28 cellular contexts compared by ENCODE assay signal in genomic region chr2:217832115-217832514, GRCh38.
A peak's percentile ranks its signal among the peaks of the same experiment; 100 is the strongest.
DNase-seq lines count a peak whose midpoint lies in the region; ATAC-seq and TF ChIP-seq lines count a peak whose summit lies in the region.
"Had no signal": no experiment of that assay in that cellular context is flagged by ENCODE, and none has a peak within 500 bp of the region (broad histone marks: within the 10 kb centered on the region; RNA-seq: fewer than 3 reads in every experiment).

No MANE protein-coding gene starts in this region.

- TF ChIP-seq POLR2A in IMR-90 (IDR thresholded peaks at IDR 0.05; ENCODE audit: low read depth, low read length) (no peak), gastroesophageal sphincter (IDR thresholded peaks at IDR 0.05) (no peak), spleen (IDR thresholded peaks at IDR 0.05) (no peak)

- no peak overlapping the region for H3K4me3 Mint-ChIP-seq in CD4-positive, alpha-beta T cell
- H3K4me3 Mint-ChIP-seq: activated CD8-positive, alpha-beta T cell treated with anti-CD3 and anti-CD28 coated beads, Interleukin-2, amount 10 ng/mL, durations not matched to agents 7 days and 5 days; activated naive CD4-positive, alpha-beta T cell treated with anti-CD3 and anti-CD28 coated beads, Interleukin-2, amount 50 U/mL, for 24 hours; CD4-positive, CD25-positive, alpha-beta regulatory T cell; natural killer cell treated with Interleukin-12 subunit alpha and Interleukin-12 subunit beta and Interleukin-15 and Interleukin-18, amount 100 ng/mL, for 72 hours had no signal

- H3K9me3 ChIP-seq in IMR-90 (ENCODE audit: control insufficient read depth, insufficient read depth, low read length) (no peaks in the 10 kb centered on the region), gastroesophageal sphincter (no peaks in the 10 kb centered on the region), spleen (no peaks in the 10 kb centered on the region)
- no peaks in the 10 kb centered on the region for H3K9me3 ChIP-seq in CD4-positive, alpha-beta T cell (ENCODE audit: control insufficient read depth, low read length)
- H3K9me3 ChIP-seq: MG63, ovary, SJCRH30 had no signal

- no peak for TF ChIP-seq RAD21 in IMR-90 (IDR thresholded peaks at IDR 0.05; ENCODE audit: low read length)

- H3K27me3 ChIP-seq in IMR-90 (ENCODE audit: control insufficient read depth, insufficient read depth, low read length) = no peaks in the 10 kb centered on the region
- no peaks in the 10 kb centered on the region for H3K27me3 ChIP-seq in gastroesophageal sphincter
- H3K27me3 ChIP-seq in spleen (replicated peaks in 1 of 7) = no peaks in the 10 kb centered on the region
- H3K27me3 ChIP-seq in CD4-positive, alpha-beta T cell (ENCODE audit: control insufficient read depth, insufficient read depth, low read length) = no peaks in the 10 kb centered on the region
- H3K27me3 ChIP-seq: MG63, ovary, SJCRH30 had no signal

- H3K4me3 ChIP-seq in IMR-90 (ENCODE audit: insufficient read depth, low read depth, low read length) (no peak overlapping the region), gastroesophageal sphincter (no peak overlapping the region), spleen (no peak overlapping the region)
- H3K4me3 ChIP-seq: K562, MG63, ovary, SJCRH30 had no signal

- H3K9ac ChIP-seq in IMR-90 (ENCODE audit: low read depth, low read length) = no peak overlapping the region

- CTCF ChIA-PET in IMR-90 (lab: Yijun Ruan, JAX) = no interaction called here
- CTCF ChIA-PET in CD4-positive, alpha-beta T cell (lab: Charles Lee) = no interaction called here

- H3K4ac ChIP-seq in IMR-90 (ENCODE audit: low read depth, low read length) = no peak overlapping the region

- H3K36me3 Mint-ChIP-seq in CD4-positive, alpha-beta T cell (ENCODE audit: low read depth) = no peaks in the 10 kb centered on the region
- H3K36me3 Mint-ChIP-seq: activated naive CD4-positive, alpha-beta T cell treated with anti-CD3 and anti-CD28 coated beads, Interleukin-2, amount 50 U/mL, for 24 hours; CD4-positive, CD25-positive, alpha-beta regulatory T cell; natural killer cell treated with Interleukin-12 subunit alpha and Interleukin-12 subunit beta and Interleukin-15 and Interleukin-18, amount 100 ng/mL, for 72 hours had no signal

- no peak overlapping the region for H3K56ac ChIP-seq in IMR-90 (ENCODE audit: extremely low read depth, insufficient read depth, low read length)

- no peak overlapping the region for H2AK5ac ChIP-seq in IMR-90 (ENCODE audit: low read depth, low read length)

- H2AK9ac ChIP-seq in IMR-90 (replicated peaks; ENCODE audit: low read depth, low read length, poor library complexity) = peak overlapping the region; percentile 29

- H4K20me1 ChIP-seq in IMR-90 (ENCODE audit: insufficient read depth, low read length) = peaks cover 15% of the 10 kb centered on the region

- TF ChIP-seq CTCF in IMR-90 (conservative IDR thresholded peaks at IDR 0.05; ENCODE audit: low read depth, low read length) (no peak), gastroesophageal sphincter (IDR thresholded peaks at IDR 0.05) (no peak), spleen (IDR thresholded peaks at IDR 0.05 in 8 of 11, conservative IDR thresholded peaks at IDR 0.05 in 3 of 11) (no peak)
- no peak for TF ChIP-seq CTCF in CD4-positive, alpha-beta T cell (IDR thresholded peaks at IDR 0.05)

- TF ChIP-seq EP300 in gastroesophageal sphincter (IDR thresholded peaks at IDR 0.05) = no peak

- BruUV-seq in IMR-90 (replicated peaks; lab: Mats Ljungman, UMichigan) = no TSS peak

- no peak overlapping the region for H3K14ac ChIP-seq in IMR-90 (replicated peaks; ENCODE audit: low read depth, low read length)

- intact Hi-C loops in IMR-90 (cut with micrococcal nuclease) = no loop called here
- intact Hi-C loops in spleen (cut with DNase I; ENCODE audit: low total_unique reads) = no loop called here
- intact Hi-C loops in CD4-positive, alpha-beta T cell (cut with DNase I, micrococcal nuclease) = no loop called here

- H4K5ac ChIP-seq in IMR-90 (ENCODE audit: low read depth, low read length) = no peak overlapping the region

- H2BK120ac ChIP-seq in IMR-90 (ENCODE audit: low read depth, low read length) = no peak overlapping the region

- H4K91ac ChIP-seq in IMR-90 (ENCODE audit: insufficient read depth, low read depth, low read length) = no peak overlapping the region

- no peak overlapping the region for H4K8ac ChIP-seq in IMR-90 (ENCODE audit: low read depth in 2 of 2, low read length in 2 of 2)

- no peak overlapping the region for H2BK15ac ChIP-seq in IMR-90 (ENCODE audit: low read depth, low read length)

- no peak overlapping the region for H2AFZ ChIP-seq in IMR-90 (replicated peaks; ENCODE audit: low read length, poor library complexity)

- peaks cover 65% of the 10 kb centered on the region for H3K36me3 ChIP-seq in IMR-90 (ENCODE audit: control insufficient read depth, insufficient read depth, low read length)
- peaks cover 0 to 90% of the 10 kb centered on the region in 2 donors for H3K36me3 ChIP-seq in gastroesophageal sphincter
- peaks cover 0 to 86% (median 31%) of the 10 kb centered on the region in 6 donors for H3K36me3 ChIP-seq in spleen
- H3K36me3 ChIP-seq: ovary, SJCRH30, WERI-Rb-1 had no signal

- H3K9me3 Mint-ChIP-seq in CD4-positive, alpha-beta T cell = no peaks in the 10 kb centered on the region
- H3K9me3 Mint-ChIP-seq: activated naive CD4-positive, alpha-beta T cell treated with anti-CD3 and anti-CD28 coated beads, Interleukin-2, amount 50 U/mL, for 24 hours; activated T-helper 2 cell treated with anti-CD3 and anti-CD28 coated beads, Interferon-gamma antibody, Interleukin-2, Interleukin-4, amounts not matched to agents 10 μg/mL and 5 μg/mL and 100 μg/mL, durations not matched to agents 14 hours and 24 hours and 36 hours; natural killer cell treated with Interleukin-12 subunit alpha and Interleukin-12 subunit beta and Interleukin-15 and Interleukin-18, amount 100 ng/mL, for 72 hours had no signal

- H3K4me1 ChIP-seq in IMR-90 (ENCODE audit: control insufficient read depth, insufficient read depth, low read length) (peaks cover 10% of the 10 kb centered on the region), gastroesophageal sphincter (peaks cover 12 to 100% (median 50%) of the 10 kb centered on the region in 3 donors), spleen (peaks cover 13 to 98% (median 43%) of the 10 kb centered on the region in 6 donors)

- POLR2A ChIA-PET in IMR-90 (lab: Charles Lee; ENCODE audit: unreplicated experiment) = no interaction called here
- POLR2A ChIA-PET in CD4-positive, alpha-beta T cell (lab: Charles Lee) = no interaction called here

- peaks cover 14 to 44% of the 10 kb centered on the region in 2 experiments for H3K79me1 ChIP-seq in IMR-90 (ENCODE audit: low read depth in 1 of 2, low read length in 2 of 2)

- H3K4me2 ChIP-seq in IMR-90 (ENCODE audit: low read depth, low read length) = no peak overlapping the region

- H3K27ac ChIP-seq in IMR-90 (ENCODE audit: insufficient read depth, low read length) (no peak overlapping the region), gastroesophageal sphincter (peak overlapping the region; percentile 19 to 93 (median 90)), spleen (peak overlapping the region in 5 of 8 donors; percentile 16 to 72 (median 53))
- H3K27ac ChIP-seq in CD4-positive, alpha-beta T cell (ENCODE audit: low read depth, low read length) = no peak overlapping the region
- H3K27ac ChIP-seq: ovary, SJCRH30, WERI-Rb-1 had no signal

- dilution Hi-C loops in IMR-90 (cut with HindIII; ENCODE audit: low sequenced_read_pairs, unreplicated experiment) = no loop called here

- peaks cover 15% of the 10 kb centered on the region; the same call in 1 of the 2 replicates for H3K9me1 ChIP-seq in IMR-90 (ENCODE audit: insufficient read depth, low read length)

- 45% methylated on average over 2 of the region's 5 CpGs; no CpG with 5 or more reads in 1 of the 2 experiments for WGBS in IMR-90 (ENCODE audit: extremely low coverage in 2 of 2, insufficient read length in 1 of 2), 2 experiments
- 43% methylated on average over 1 to 2 of the region's 5 CpGs for WGBS in gastroesophageal sphincter (ENCODE audit: low coverage in 1 of 2), 2 donors
- WGBS in spleen, 5 donors = 34 to 78% (median 67%) methylated on average over 5 of the region's 5 CpGs

- DNase-seq in IMR-90 = no peak
- DNase-seq in myocyte (ENCODE audit: low read depth) = peak; percentile 50
- DNase-seq in spleen = no peak
- DNase-seq in NCI-H1092 (lab: John Stamatoyannopoulos, UW) = no peak
- DNase-seq in CD4-positive, alpha-beta T cell = no peak
- DNase-seq in Kasumi-1 (lab: John Stamatoyannopoulos, UW) = no peak
- DNase-seq: activated CD4-positive, alpha-beta T cell treated with anti-CD3 and anti-CD28 coated beads for 4 hours; activated CD8-positive, alpha-beta T cell treated with anti-CD3 and anti-CD28 coated beads, Interleukin-2, amount 10 ng/mL, durations not matched to agents 7 days and 5 days; AML-193; CD4-positive, CD25-positive, alpha-beta regulatory T cell; effector CD8-positive, alpha-beta T cell; glutamatergic neuron; MG63; NCI-H1105 treated with DMSO at 0.1 percent for 48 hours; NCI-H1930; NCI-H2171 treated with DMSO at 0.1 percent for 48 hours; NCI-H510A treated with DMSO at 0.1 percent for 48 hours; ovary; retina; stimulated activated CD8-positive, alpha-beta memory T cell treated with anti-CD3 and anti-CD28 coated beads, Interleukin-4, amount 100 ng/mL, for 48 hours; SW 1271; WERI-Rb-1 had no signal

- H3K18ac ChIP-seq in IMR-90 (ENCODE audit: low read depth, low read length) = no peak overlapping the region

- no peaks in the 10 kb centered on the region for H3K4me1 Mint-ChIP-seq in CD4-positive, alpha-beta T cell (ENCODE audit: low read depth)
- H3K4me1 Mint-ChIP-seq: activated naive CD4-positive, alpha-beta T cell treated with anti-CD3 and anti-CD28 coated beads, Interleukin-2, amount 50 U/mL, for 24 hours; CD4-positive, CD25-positive, alpha-beta regulatory T cell had no signal

- ATAC-seq in IMR-90 (ENCODE audit: low read depth) = no peak
- no peak for ATAC-seq in gastroesophageal sphincter
- no peak for ATAC-seq in CD4-positive, alpha-beta T cell (ENCODE audit: poor library complexity)
- ATAC-seq: activated CD8-positive, alpha-beta T cell treated with anti-CD3 and anti-CD28 coated beads, Interleukin-2, amount 10 ng/mL, durations not matched to agents 7 days and 5 days; K562; natural killer cell treated with Interleukin-12 subunit alpha and Interleukin-12 subunit beta and Interleukin-15 and Interleukin-18, amount 100 ng/mL, for 72 hours had no signal

- H2BK5ac ChIP-seq in IMR-90 (ENCODE audit: low read depth, low read length, poor library complexity, severe bottlenecking) = no peak overlapping the region

- no peak overlapping the region for H3K23ac ChIP-seq in IMR-90 (ENCODE audit: low read depth, low read length)

- H2BK20ac ChIP-seq in IMR-90 (ENCODE audit: low read depth, low read length) = no peak overlapping the region

- in situ Hi-C loops in IMR-90 (cut with MboI; ENCODE audit: low sequenced_read_pairs) = no loop called here

- H3K27ac Mint-ChIP-seq in CD4-positive, alpha-beta T cell = no peak overlapping the region
- H3K27ac Mint-ChIP-seq: activated CD8-positive, alpha-beta T cell treated with anti-CD3 and anti-CD28 coated beads, Interleukin-2, amount 10 ng/mL, durations not matched to agents 7 days and 5 days; activated naive CD4-positive, alpha-beta T cell treated with anti-CD3 and anti-CD28 coated beads, Interleukin-2, amount 50 U/mL, for 24 hours; activated T-helper 2 cell treated with anti-CD3 and anti-CD28 coated beads, Interferon-gamma antibody, Interleukin-2, Interleukin-4, amounts not matched to agents 10 μg/mL and 5 μg/mL and 100 μg/mL, durations not matched to agents 14 hours and 24 hours and 36 hours; CD4-positive, CD25-positive, alpha-beta regulatory T cell; natural killer cell treated with Interleukin-12 subunit alpha and Interleukin-12 subunit beta and Interleukin-15 and Interleukin-18, amount 100 ng/mL, for 72 hours had no signal

- H3K27me3 Mint-ChIP-seq in CD4-positive, alpha-beta T cell = peaks cover 6% of the 10 kb centered on the region
- H3K27me3 Mint-ChIP-seq: activated naive CD4-positive, alpha-beta T cell treated with anti-CD3 and anti-CD28 coated beads, Interleukin-2, amount 50 U/mL, for 24 hours had no signal

Comparison
In these comparisons a context has a peak if more than half of its experiments do, and no peak if none do; other contexts are left out.
1. H3K27ac ChIP-seq: peak in gastroesophageal sphincter (4 of 4) and spleen (5 of 8); none in IMR-90 (single experiment) and CD4-positive, alpha-beta T cell (single experiment).